ENCODE assay signal across 13 cellular contexts in the genomic region with DNA sequence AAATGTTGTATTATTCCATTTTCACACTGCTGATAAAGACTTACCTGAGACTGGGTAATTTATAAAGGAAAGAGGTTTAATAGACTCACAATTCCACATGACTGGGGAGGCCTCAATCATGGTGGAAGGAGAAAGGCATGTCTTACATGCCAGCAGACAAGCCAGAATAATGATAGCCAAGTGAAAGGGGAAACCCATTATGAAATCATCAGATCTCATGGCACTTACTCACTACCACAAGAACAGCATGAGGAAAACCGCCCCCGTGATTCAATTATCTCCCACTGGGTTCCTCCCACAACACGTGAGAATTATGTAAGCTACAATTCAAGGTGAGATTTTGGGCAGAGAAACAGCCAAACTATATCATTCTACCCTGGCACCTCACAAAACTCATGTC.
DNase-seq lines count a peak whose midpoint lies in the region; ATAC-seq and TF ChIP-seq lines count a peak whose summit lies in the region.
"Had no signal": no experiment of that assay in that cellular context is flagged by ENCODE, and none has a peak within 500 bp of the region (broad histone marks: within the 10 kb centered on the region; RNA-seq: fewer than 3 reads in every experiment).

No MANE protein-coding gene starts in this region.

- H2AFZ ChIP-seq in GM23248: no peak overlapping the region

- no peak overlapping the region for H3K27ac ChIP-seq in GM23248
- H3K27ac ChIP-seq in epithelial cell of prostate: no peak overlapping the region
- H3K27ac ChIP-seq in upper lobe of left lung: no peak overlapping the region

- no peaks in the 10 kb centered on the region for H3F3A ChIP-seq in GM23248 (ENCODE audit: insufficient read depth)

- TF ChIP-seq CTCF in upper lobe of left lung (IDR thresholded peaks at IDR 0.05): no peak

- H3K4me2 ChIP-seq in GM23248 (ENCODE audit: unreplicated experiment): no peak overlapping the region

- H3K79me2 ChIP-seq in GM23248 (ENCODE audit: insufficient read depth): no peaks in the 10 kb centered on the region

- H3K9me2 ChIP-seq in GM23248 (ENCODE audit: insufficient read depth): no peaks in the 10 kb centered on the region

- 25 to 37% methylated on average over 3 of the region's 3 CpGs for WGBS in GM23248 (ENCODE audit: low coverage in 1 of 2, low lambda C conversion rate in 2 of 2, missing lambda C conversion rate in 2 of 2), 2 experiments
- 75 to 83% methylated on average over 3 of the region's 3 CpGs for WGBS in upper lobe of left lung, 2 donors

- H3K27me3 ChIP-seq in GM23248 (replicated peaks; ENCODE audit: insufficient read depth): no peaks in the 10 kb centered on the region
- H3K27me3 ChIP-seq in upper lobe of left lung: no peaks in the 10 kb centered on the region

- H4K20me1 ChIP-seq in GM23248 (ENCODE audit: insufficient read depth): no peaks in the 10 kb centered on the region

- H3K4me1 ChIP-seq in GM23248 (ENCODE audit: insufficient read depth) (no peaks in the 10 kb centered on the region), upper lobe of left lung (no peaks in the 10 kb centered on the region)

- H3K9me3 ChIP-seq in GM23248 (ENCODE audit: low read depth) (no peaks in the 10 kb centered on the region), upper lobe of left lung (peaks cover 0 to 10% (median 0%) of the 10 kb centered on the region in 4 donors)

- no peaks in the 10 kb centered on the region for H3K36me3 ChIP-seq in GM23248 (ENCODE audit: low read depth)
- no peaks in the 10 kb centered on the region for H3K36me3 ChIP-seq in upper lobe of left lung

- no peak for TF ChIP-seq EP300 in upper lobe of left lung (IDR thresholded peaks at IDR 0.05)

- in situ Hi-C loops in GM23248 (cut with MboI): no loop called here

- no peak for TF ChIP-seq POLR2A in upper lobe of left lung (IDR thresholded peaks at IDR 0.05)

- ATAC-seq in upper lobe of left lung (ENCODE audit: low FRiP score in 2 of 2): no peak
- ATAC-seq in GM18861 (IDR thresholded peaks at IDR 0.05; ENCODE audit: unreplicated experiment): no peak

- H3K4me3 ChIP-seq in GM23248: no peak overlapping the region
- no peak overlapping the region for H3K4me3 ChIP-seq in skeletal muscle cell (ENCODE audit: low read depth, low read length)
- H3K4me3 ChIP-seq in upper lobe of left lung: no peak overlapping the region

- no peak overlapping the region for H3K9ac ChIP-seq in GM23248

- DNase-seq in GM23248 (peak; percentile 69), OCI-M1 (lab: John Stamatoyannopoulos, UW) (peak; percentile 50), epithelial cell of prostate (ENCODE audit: low read depth, low spot score) (peak; percentile 49), skeletal muscle cell (ENCODE audit: low read depth) (peak; percentile 71), upper lobe of left lung (no peak), germinal center (ENCODE audit: low spot score) (no peak)
- DNase-seq: activated gamma-delta T cell treated with Interleukin-2 at 50 U/mL for 16 hours; DMS79; NCI-H2029 treated with DMSO at 0.1 percent for 48 hours; NCI-H526; stimulated activated CD4-positive, alpha-beta T cell treated with anti-CD3 and anti-CD28 coated beads, Interleukin-2, amount 100 ng/mL, for 24 hours; substantia nigra had no signal

Comparison
In these comparisons a context has a peak if more than half of its experiments do, and no peak if none do; other contexts are left out.
1. DNase-seq: peak in GM23248 (single experiment), OCI-M1 (single experiment), epithelial cell of prostate (single experiment) and skeletal muscle cell (single experiment); none in upper lobe of left lung (0 of 2) and germinal center (single experiment).